Comparison of ENCODE assay signal across 9 cellular contexts in genomic region chr5:157343842-157344790, GRCh38.
DNase-seq lines count a peak whose midpoint lies in the region; ATAC-seq lines count a peak whose summit lies in the region.
"Had no signal": no experiment of that assay in that cellular context is flagged by ENCODE, and none has a peak within 500 bp of the region (broad histone marks: within the 10 kb centered on the region; RNA-seq: fewer than 3 reads in every experiment).

No MANE protein-coding gene starts in this region.

- H3F3A ChIP-seq in GM23248 (ENCODE audit: insufficient read depth): no peaks in the 10 kb centered on the region

- no peak overlapping the region for H3K4me2 ChIP-seq in GM23248 (ENCODE audit: unreplicated experiment)

- DNase-seq in CD4-positive, CD25-positive, alpha-beta regulatory T cell: peak; percentile 6 to 66 (median 34)
- DNase-seq in GM23248: peak; percentile 51
- peak; percentile 5 for DNase-seq in central memory CD4-positive, alpha-beta T cell
- DNase-seq in natural killer cell treated with Interleukin-12 subunit alpha and Interleukin-12 subunit beta and Interleukin-15 and Interleukin-18, amount 100 ng/mL, for 72 hours (ENCODE audit: low spot score): no peak
- no peak for DNase-seq in A172 (ENCODE audit: low spot score)
- no peak for DNase-seq in NCI-H2081 treated with DMSO at 0.1 percent for 48 hours (lab: John Stamatoyannopoulos, UW)
- DNase-seq: EL, NCI-H187 had no signal

- H3K9me2 ChIP-seq in GM23248 (ENCODE audit: insufficient read depth): no peaks in the 10 kb centered on the region

- no peaks in the 10 kb centered on the region for H3K27me3 Mint-ChIP-seq in CD4-positive, CD25-positive, alpha-beta regulatory T cell
- no peaks in the 10 kb centered on the region for H3K27me3 Mint-ChIP-seq in natural killer cell treated with Interleukin-12 subunit alpha and Interleukin-12 subunit beta and Interleukin-15 and Interleukin-18, amount 100 ng/mL, for 72 hours

- H2AFZ ChIP-seq in GM23248: no peak overlapping the region

- 78 to 85% methylated on average over 14 of the region's 14 CpGs for WGBS in GM23248 (ENCODE audit: low coverage in 1 of 2, low lambda C conversion rate in 2 of 2, missing lambda C conversion rate in 2 of 2), 2 experiments

- H3K27ac ChIP-seq in CD4-positive, CD25-positive, alpha-beta regulatory T cell (ENCODE audit: insufficient read depth, low read length, poor library complexity, severe bottlenecking): peak overlapping the region; percentile 78
- H3K27ac ChIP-seq in GM23248: no peak overlapping the region

- no peaks in the 10 kb centered on the region for H3K79me2 ChIP-seq in GM23248 (ENCODE audit: insufficient read depth)

- in situ Hi-C loops in GM23248 (cut with MboI): loop anchor here (25.0 kb wide), 1 partner anchor 393 kb away; the partner anchor contains the start of genes LSM11 and THG1L

- peak; percentile 82 to 84 for ATAC-seq in CD4-positive, CD25-positive, alpha-beta regulatory T cell (ENCODE audit: low read depth in 2 of 2)
- peak; percentile 60 to 91 for ATAC-seq in natural killer cell treated with Interleukin-12 subunit alpha and Interleukin-12 subunit beta and Interleukin-15 and Interleukin-18, amount 100 ng/mL, for 72 hours
- ATAC-seq in GM21381 (IDR thresholded peaks at IDR 0.05; ENCODE audit: unreplicated experiment): no peak

- peaks cover 88% of the 10 kb centered on the region for H3K36me3 ChIP-seq in CD4-positive, CD25-positive, alpha-beta regulatory T cell (ENCODE audit: control insufficient read depth, insufficient read depth, low read length)
- no peaks in the 10 kb centered on the region for H3K36me3 ChIP-seq in GM23248 (ENCODE audit: low read depth)

- H4K20me1 ChIP-seq in GM23248 (ENCODE audit: insufficient read depth): no peaks in the 10 kb centered on the region

- H3K9me3 Mint-ChIP-seq in CD4-positive, CD25-positive, alpha-beta regulatory T cell: no peaks in the 10 kb centered on the region
- no peaks in the 10 kb centered on the region for H3K9me3 Mint-ChIP-seq in natural killer cell treated with Interleukin-12 subunit alpha and Interleukin-12 subunit beta and Interleukin-15 and Interleukin-18, amount 100 ng/mL, for 72 hours

- no peak overlapping the region for H3K9ac ChIP-seq in GM23248

- peak overlapping the region; percentile 35 to 79 (median 46) for H3K4me3 Mint-ChIP-seq in CD4-positive, CD25-positive, alpha-beta regulatory T cell
- H3K4me3 Mint-ChIP-seq in natural killer cell treated with Interleukin-12 subunit alpha and Interleukin-12 subunit beta and Interleukin-15 and Interleukin-18, amount 100 ng/mL, for 72 hours: peak overlapping the region; percentile 54

- H3K27ac Mint-ChIP-seq in CD4-positive, CD25-positive, alpha-beta regulatory T cell: peak overlapping the region; percentile 87 to 98 (median 94)
- peak overlapping the region; percentile 36 to 92 for H3K27ac Mint-ChIP-seq in natural killer cell treated with Interleukin-12 subunit alpha and Interleukin-12 subunit beta and Interleukin-15 and Interleukin-18, amount 100 ng/mL, for 72 hours

- H3K4me1 ChIP-seq in CD4-positive, CD25-positive, alpha-beta regulatory T cell (ENCODE audit: control insufficient read depth, insufficient read depth, low read length, poor library complexity, severe bottlenecking): peaks cover 15% of the 10 kb centered on the region
- no peaks in the 10 kb centered on the region for H3K4me1 ChIP-seq in GM23248 (ENCODE audit: insufficient read depth)

- peak overlapping the region; percentile 76 for H3K4me3 ChIP-seq in CD4-positive, CD25-positive, alpha-beta regulatory T cell (ENCODE audit: low read depth, low read length)
- H3K4me3 ChIP-seq in GM23248: no peak overlapping the region

- H3K36me3 Mint-ChIP-seq in CD4-positive, CD25-positive, alpha-beta regulatory T cell: peaks cover 70% of the 10 kb centered on the region
- peaks cover 23% of the 10 kb centered on the region for H3K36me3 Mint-ChIP-seq in natural killer cell treated with Interleukin-12 subunit alpha and Interleukin-12 subunit beta and Interleukin-15 and Interleukin-18, amount 100 ng/mL, for 72 hours

- H3K9me3 ChIP-seq in CD4-positive, CD25-positive, alpha-beta regulatory T cell (ENCODE audit: control insufficient read depth in 2 of 2, low read length in 2 of 2): no peaks in the 10 kb centered on the region
- H3K9me3 ChIP-seq in GM23248 (ENCODE audit: low read depth): no peaks in the 10 kb centered on the region

- H3K27me3 ChIP-seq in CD4-positive, CD25-positive, alpha-beta regulatory T cell (ENCODE audit: control insufficient read depth, insufficient read depth, low read length): no peaks in the 10 kb centered on the region
- no peaks in the 10 kb centered on the region for H3K27me3 ChIP-seq in GM23248 (replicated peaks; ENCODE audit: insufficient read depth)

- peaks cover 17 to 56% (median 27%) of the 10 kb centered on the region in 4 donors for H3K4me1 Mint-ChIP-seq in CD4-positive, CD25-positive, alpha-beta regulatory T cell
- H3K4me1 Mint-ChIP-seq in natural killer cell treated with Interleukin-12 subunit alpha and Interleukin-12 subunit beta and Interleukin-15 and Interleukin-18, amount 100 ng/mL, for 72 hours (ENCODE audit: low read depth in 2 of 2): peaks cover 14 to 23% of the 10 kb centered on the region in 2 donors

Comparison
In these comparisons a context has a peak if more than half of its experiments do, and no peak if none do; other contexts are left out.
1. DNase-seq: peak in CD4-positive, CD25-positive, alpha-beta regulatory T cell (3 of 3), GM23248 (single experiment) and central memory CD4-positive, alpha-beta T cell (single experiment); none in natural killer cell treated with Interleukin-12 subunit alpha and Interleukin-12 subunit beta and Interleukin-15 and Interleukin-18, amount 100 ng/mL, for 72 hours (single experiment), A172 (single experiment) and NCI-H2081 treated with DMSO at 0.1 percent for 48 hours (single experiment).